In the genomic region with DNA sequence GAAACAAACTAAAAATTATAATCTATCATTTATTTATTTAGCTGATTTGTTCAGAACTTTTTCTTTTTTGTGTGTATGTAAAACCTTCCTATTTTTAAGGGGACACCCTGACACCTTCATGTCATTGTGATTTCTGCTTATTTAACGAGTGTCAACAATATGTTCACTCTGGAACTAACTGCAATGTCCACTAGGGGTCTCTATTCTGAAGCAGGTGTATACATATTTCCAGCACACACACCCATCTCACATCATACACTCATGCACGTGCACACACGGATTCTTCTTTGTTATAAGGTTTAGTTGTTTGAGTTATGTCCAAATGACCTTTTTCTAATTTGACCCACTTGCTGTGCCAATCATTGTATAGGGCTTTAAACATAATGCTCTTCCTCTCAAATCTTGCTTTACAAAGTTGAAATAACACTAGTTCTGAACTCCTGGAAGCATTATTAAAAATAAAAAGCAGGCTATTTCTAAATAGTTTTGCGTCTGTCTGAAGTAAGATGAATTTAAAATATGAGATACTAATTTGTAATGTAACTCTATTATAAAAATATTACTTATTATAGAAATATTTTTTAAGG, we compare ENCODE assay signal across 8 cellular contexts. TPM values are rescaled to one million over a fixed set of nuclear protein-coding genes. Genes with fewer than 3 reads are reported as not detected.
DNase-seq lines count a peak whose midpoint lies in the region; ATAC-seq and TF ChIP-seq lines count a peak whose summit lies in the region.

No MANE protein-coding gene starts in this region.

- peaks cover 6% of the 10 kb centered on the region for H3K4me1 Mint-ChIP-seq in T-helper 17 cell

- no peaks in the 10 kb centered on the region for H3K27me3 ChIP-seq in sigmoid colon
- no peaks in the 10 kb centered on the region for H3K27me3 ChIP-seq in effector memory CD4-positive, alpha-beta T cell (replicated peaks; ENCODE audit: control insufficient read depth, insufficient read depth, low read length, poor library complexity, severe bottlenecking)

- H3K27me3 Mint-ChIP-seq in T-helper 17 cell: no peaks in the 10 kb centered on the region

- no peak overlapping the region for H3K27ac ChIP-seq in sigmoid colon
- H3K27ac ChIP-seq in effector memory CD4-positive, alpha-beta T cell (ENCODE audit: insufficient read depth, low read length, poor library complexity, severe bottlenecking): no peak overlapping the region

- ATAC-seq in GM19025 (IDR thresholded peaks at IDR 0.05; ENCODE audit: low read depth, unreplicated experiment) (peak; percentile 91), HG03066 (IDR thresholded peaks at IDR 0.05; ENCODE audit: low read depth, unreplicated experiment) (peak; percentile 94), T-helper 17 cell (peak; percentile 94)

- H3K27ac Mint-ChIP-seq in T-helper 17 cell: no peak overlapping the region

- no peaks in the 10 kb centered on the region for H3K36me3 ChIP-seq in sigmoid colon
- no peaks in the 10 kb centered on the region for H3K36me3 ChIP-seq in effector memory CD4-positive, alpha-beta T cell (ENCODE audit: control insufficient read depth, insufficient read depth, low read length)

- no peaks in the 10 kb centered on the region for H3K9me3 ChIP-seq in T-helper 17 cell (ENCODE audit: control insufficient read depth, low read length, poor library complexity, severe bottlenecking)
- no peaks in the 10 kb centered on the region for H3K9me3 ChIP-seq in sigmoid colon
- H3K9me3 ChIP-seq in effector memory CD4-positive, alpha-beta T cell (ENCODE audit: control insufficient read depth, low read length): no peaks in the 10 kb centered on the region

- TF ChIP-seq CTCF in sigmoid colon (IDR thresholded peaks at IDR 0.05): peak in 3 of 4 experiments; percentile 43 to 64 (median 56)

- H3K4me3 Mint-ChIP-seq in T-helper 17 cell: no peak overlapping the region

- WGBS in sigmoid colon, 2 donors: 26 to 31% methylated on average over 4 of the region's 4 CpGs

- in situ Hi-C loops in Caki2 (cut with HindIII; ENCODE audit: low pct_unique_long_range_greater_than_20kb, low sequenced_read_pairs): no loop called here

- H3K36me3 Mint-ChIP-seq in T-helper 17 cell (ENCODE audit: low read depth): no peaks in the 10 kb centered on the region

- no peak for TF ChIP-seq POLR2A in sigmoid colon (IDR thresholded peaks at IDR 0.05)

- no peak for TF ChIP-seq EP300 in sigmoid colon (IDR thresholded peaks at IDR 0.05)

- intact Hi-C loops in sigmoid colon (cut with DNase I): no loop called here

- no peaks in the 10 kb centered on the region for H3K4me1 ChIP-seq in sigmoid colon
- H3K4me1 ChIP-seq in effector memory CD4-positive, alpha-beta T cell (ENCODE audit: control insufficient read depth, insufficient read depth, low read length, poor library complexity, severe bottlenecking): no peaks in the 10 kb centered on the region

- H3K4me3 ChIP-seq in sigmoid colon: no peak overlapping the region
- no peak overlapping the region for H3K4me3 ChIP-seq in effector memory CD4-positive, alpha-beta T cell (ENCODE audit: insufficient read depth, low read depth, low read length, poor library complexity, severe bottlenecking)

- DNase-seq in Caki2 (ENCODE audit: low read depth) (peak; percentile 54), NCI-H2081 (lab: John Stamatoyannopoulos, UW) (peak; percentile 78 to 82), T-helper 17 cell (no peak), germinal center (ENCODE audit: low spot score) (peak; percentile 44), sigmoid colon (no peak)
- DNase-seq in effector memory CD4-positive, alpha-beta T cell: no peak

RNA-seq across cellular contexts. Expression of gene E2F7, which starts 15.5 kb away (rescaled TPM):
- 2.5 and 4.7 TPM in 2 replicates for total RNA-seq in Caki2 (2014; rRNA removed; shearing (Covaris generic); ENCODE audit: low replicate concordance)
- total RNA-seq in T-helper 17 cell: under 1 TPM; 0.10 to 0.42 TPM
- under 1 TPM in 1 of 4 donors, not detected in 3; 0.14 TPM for total RNA-seq in sigmoid colon
- 1 to 10 TPM in 1 of 3 donors, under 1 TPM in 1, not detected in 1; 0.23 to 1.2 TPM for polyA plus RNA-seq in sigmoid colon

Comparison
In these comparisons a context has a peak if more than half of its experiments do, and no peak if none do; other contexts are left out.
1. DNase-seq: peak in Caki2 (single experiment), NCI-H2081 (2 of 2) and germinal center (single experiment); none in T-helper 17 cell (0 of 3), sigmoid colon (single experiment) and effector memory CD4-positive, alpha-beta T cell (0 of 3).
2. Peak in every context shown above with its lines, with median percentiles within 50 percentile points of each other: ATAC-seq.